In genomic region chr10:62813981-62814380, GRCh38 we compare ENCODE assay signal across 12 cellular contexts. TPM values are rescaled to one million over a fixed set of nuclear protein-coding genes. Genes with fewer than 3 reads are reported as not detected.
DNase-seq lines count a peak whose midpoint lies in the region; ATAC-seq and TF ChIP-seq lines count a peak whose summit lies in the region.
"Had no signal": no experiment of that assay in that cellular context is flagged by ENCODE, and none has a peak within 500 bp of the region (broad histone marks: within the 10 kb centered on the region; RNA-seq: fewer than 3 reads in every experiment).

No MANE protein-coding gene starts in this region.

- peaks cover 16% of the 10 kb centered on the region for H3K36me3 Mint-ChIP-seq in CD8-positive, alpha-beta T cell
- H3K36me3 Mint-ChIP-seq in HFFc6 (ENCODE audit: low read depth) (no peaks in the 10 kb centered on the region), brain (peaks cover 12% of the 10 kb centered on the region)

- no peaks in the 10 kb centered on the region for H3K27me3 ChIP-seq in CD8-positive, alpha-beta T cell (ENCODE audit: insufficient read depth, low read length)
- peaks cover 24% of the 10 kb centered on the region for H3K27me3 ChIP-seq in osteoblast (ENCODE audit: insufficient read depth, low read length)

- no peaks in the 10 kb centered on the region for H3K36me3 ChIP-seq in CD8-positive, alpha-beta T cell (ENCODE audit: insufficient read depth, low read length)
- no peaks in the 10 kb centered on the region for H3K36me3 ChIP-seq in osteoblast (ENCODE audit: insufficient read depth, low read length)

- peak overlapping the region; percentile 96 for H3K4me2 ChIP-seq in osteoblast (ENCODE audit: insufficient read depth, low read length)

- H3K4me3 Mint-ChIP-seq in CD8-positive, alpha-beta T cell: peak overlapping the region; percentile 98
- H3K4me3 Mint-ChIP-seq in HFFc6 (peak overlapping the region; percentile 91; the same call in 1 of the 2 replicates), brain (peak overlapping the region; percentile 94 to 98 (median 96))

- no peak overlapping the region for H3K4me3 ChIP-seq in CD8-positive, alpha-beta T cell (ENCODE audit: low read depth, low read length)
- H3K4me3 ChIP-seq in osteoblast (ENCODE audit: insufficient read depth, low read length): peak overlapping the region; percentile 83

- ATAC-seq in CD8-positive, alpha-beta T cell: no peak
- no peak for ATAC-seq in GM21423 (IDR thresholded peaks at IDR 0.05; ENCODE audit: unreplicated experiment)
- ATAC-seq in GM19328 (IDR thresholded peaks at IDR 0.05; ENCODE audit: unreplicated experiment): no peak
- ATAC-seq: esophagus mucosa, SK-N-SH treated with all-trans-retinoic acid at 6 μM for 48 hours had no signal

- H3K27me3 Mint-ChIP-seq in CD8-positive, alpha-beta T cell (ENCODE audit: low read depth): peaks cover 7% of the 10 kb centered on the region
- peaks cover 24% of the 10 kb centered on the region for H3K27me3 Mint-ChIP-seq in HFFc6 (ENCODE audit: insufficient read depth)
- H3K27me3 Mint-ChIP-seq in brain: peaks cover 72% of the 10 kb centered on the region

- peaks cover 53% of the 10 kb centered on the region for H3K4me1 Mint-ChIP-seq in CD8-positive, alpha-beta T cell (ENCODE audit: low read depth)
- H3K4me1 Mint-ChIP-seq in HFFc6 (ENCODE audit: low read depth) (peaks cover 32% of the 10 kb centered on the region), brain (peaks cover 50% of the 10 kb centered on the region)

- no peak overlapping the region for H3K27ac ChIP-seq in CD8-positive, alpha-beta T cell (ENCODE audit: low read depth, low read length)
- H3K27ac ChIP-seq in osteoblast (ENCODE audit: low read depth, low read length): no peak overlapping the region
- H3K27ac ChIP-seq: GM23248 had no signal

- H3K27ac Mint-ChIP-seq in CD8-positive, alpha-beta T cell: no peak overlapping the region
- no peak overlapping the region for H3K27ac Mint-ChIP-seq in HFFc6
- peak overlapping the region in 1 of 5 experiments; percentile 42 for H3K27ac Mint-ChIP-seq in brain

- peaks cover 30% of the 10 kb centered on the region for H3K4me1 ChIP-seq in CD8-positive, alpha-beta T cell (ENCODE audit: insufficient read depth, low read length)
- peaks cover 23% of the 10 kb centered on the region for H3K4me1 ChIP-seq in osteoblast (ENCODE audit: insufficient read depth, low read length)

- no peak overlapping the region for H2AFZ ChIP-seq in osteoblast (ENCODE audit: low read length)

- TF ChIP-seq CTCF in CD8-positive, alpha-beta T cell (IDR thresholded peaks at IDR 0.05): no peak
- TF ChIP-seq CTCF in HFFc6 (IDR thresholded peaks at IDR 0.05) (no peak), brain (conservative IDR thresholded peaks at IDR 0.05) (no peak), osteoblast (IDR thresholded peaks at IDR 0.05; ENCODE audit: extremely low read depth, low read depth, low read length) (no peak)

- H4K20me1 ChIP-seq in osteoblast (ENCODE audit: insufficient read depth, low read length): peaks cover 16% of the 10 kb centered on the region

- CTCF ChIA-PET in CD8-positive, alpha-beta T cell (lab: Charles Lee): interaction anchor here (1.0 to 1.3 kb wide), 3 partner anchors 64 to 203 kb away, joined by 3 to 4 read pairs (median 3); no protein-coding TSS in a partner anchor

- POLR2A ChIA-PET in CD8-positive, alpha-beta T cell (lab: Charles Lee): interaction anchor here (0.7 to 3.8 kb wide), 4 partner anchors 9 to 286 kb away, joined by 3 to 45 read pairs (median 3); partner anchors contain the start of gene ADO

- H3K9me3 Mint-ChIP-seq in CD8-positive, alpha-beta T cell: no peaks in the 10 kb centered on the region
- H3K9me3 Mint-ChIP-seq in HFFc6 (no peaks in the 10 kb centered on the region), brain (peaks cover 0 to 6% (median 0%) of the 10 kb centered on the region in 5 experiments)

- intact Hi-C loops in CD8-positive, alpha-beta T cell (cut with DNase I, micrococcal nuclease): loop anchor here (10.0 kb wide), 4 partner anchors 271 to 811 kb away; no protein-coding TSS in a partner anchor

- peaks cover 8% of the 10 kb centered on the region for H3K79me2 ChIP-seq in osteoblast (ENCODE audit: insufficient read depth, low read length)

- no peaks in the 10 kb centered on the region for H3K9me3 ChIP-seq in CD8-positive, alpha-beta T cell (ENCODE audit: low read length)
- H3K9me3 ChIP-seq in osteoblast (ENCODE audit: low read depth, low read length): no peaks in the 10 kb centered on the region

- DNase-seq in CD8-positive, alpha-beta T cell: no peak
- DNase-seq in HFFc6 (no peak), osteoblast (ENCODE audit: insufficient read length, low spot score, missing footprints) (no peak), HUDEP-2 (lab: John Stamatoyannopoulos, UW; ENCODE audit: unreplicated experiment in 76 of 76) (no peak), DMS53 treated with DMSO at 0.1 percent for 48 hours (lab: John Stamatoyannopoulos, UW; ENCODE audit: unreplicated experiment) (no peak)
- DNase-seq: GM23248, NCI-H1694 had no signal

RNA-seq across cellular contexts. Expression of gene EGR2, which starts 2.2 kb away (rescaled TPM):
- 1 to 10 TPM; 5.6 to 6.1 TPM for total RNA-seq in CD8-positive, alpha-beta T cell
- total RNA-seq in HFFc6 (2021; fragmentation: NEBNext Ultra II Directional; extraction: Animal tissue kit (Norgen Biotek cat#: 25700)): under 1 TPM; 0.13 to 0.64 (median 0.26) TPM
- polyA plus RNA-seq in brain (ENCODE audit: insufficient read depth, low read depth, low replicate concordance): 0.54 TPM
- 2.4 and 3.6 TPM in 2 replicates for total RNA-seq in osteoblast

RNA-seq across cellular contexts. Expression of gene ADO, which starts 9.5 kb away (rescaled TPM):
- 10 to 100 TPM; 12.7 to 13.1 TPM for total RNA-seq in CD8-positive, alpha-beta T cell
- total RNA-seq in HFFc6 (2021; fragmentation: NEBNext Ultra II Directional; extraction: Animal tissue kit (Norgen Biotek cat#: 25700)): 10 to 100 TPM; 13.7 to 19.2 (median 16.5) TPM
- 18.2 TPM for polyA plus RNA-seq in brain (ENCODE audit: insufficient read depth, low read depth, low replicate concordance)
- total RNA-seq in osteoblast: 28.0 and 29.3 TPM in 2 replicates
